In the genomic region with DNA sequence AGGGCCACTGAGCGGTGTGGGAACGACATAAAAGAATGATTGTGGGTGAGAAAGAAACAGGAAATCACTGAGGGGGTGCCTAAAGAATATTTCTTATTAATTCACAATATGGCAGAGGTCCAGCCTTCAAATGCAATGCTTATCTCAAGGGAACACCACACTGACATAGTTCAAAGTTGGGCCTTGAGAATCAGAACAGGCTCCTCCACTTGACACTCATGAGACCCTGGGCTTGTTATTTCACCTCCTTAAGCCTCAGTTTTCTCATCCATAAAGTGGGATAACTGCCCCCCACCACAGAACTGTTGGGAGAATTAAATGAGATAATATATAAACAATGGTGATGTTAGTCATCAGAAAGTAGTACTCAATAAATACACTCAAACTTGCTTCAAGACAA, we compare ENCODE assay signal across 13 cellular contexts. TPM values are rescaled to one million over a fixed set of nuclear protein-coding genes. Genes with fewer than 3 reads are reported as not detected.
DNase-seq lines count a peak whose midpoint lies in the region; ATAC-seq and TF ChIP-seq lines count a peak whose summit lies in the region.
"Had no signal": no experiment of that assay in that cellular context is flagged by ENCODE, and none has a peak within 500 bp of the region (broad histone marks: within the 10 kb centered on the region; RNA-seq: fewer than 3 reads in every experiment).

No MANE protein-coding gene starts in this region.

- H3K27ac Mint-ChIP-seq in activated CD4-positive, alpha-beta T cell treated with anti-CD3 and anti-CD28 coated beads for 36 hours = peak overlapping the region; percentile 92
- H3K27ac Mint-ChIP-seq in chondrocyte (ENCODE audit: unreplicated experiment) = peak overlapping the region; percentile 80

- no peaks in the 10 kb centered on the region for H3K27me3 Mint-ChIP-seq in activated CD4-positive, alpha-beta T cell treated with anti-CD3 and anti-CD28 coated beads for 36 hours
- H3K27me3 Mint-ChIP-seq in chondrocyte (ENCODE audit: low read depth) = no peaks in the 10 kb centered on the region

- POLR2A ChIA-PET in activated CD4-positive, alpha-beta T cell treated with anti-CD3 and anti-CD28 coated beads for 36 hours (lab: Charles Lee) = no interaction called here

- DNase-seq in activated CD4-positive, alpha-beta T cell treated with anti-CD3 and anti-CD28 coated beads for 36 hours = no peak
- DNase-seq in activated CD4-positive, alpha-beta T cell treated with anti-CD3 and anti-CD28 coated beads, Interleukin-2, amount 50 U/mL, for 48 hours = no peak
- DNase-seq in OCI-M1 (lab: John Stamatoyannopoulos, UW) (peak; percentile 65), chondrocyte (ENCODE audit: low spot score) (no peak), NCI-H187 (lab: John Stamatoyannopoulos, UW) (no peak), activated gamma-delta T cell treated with Interleukin-2 at 50 U/mL for 16 hours (no peak), amygdala (lab: John Stamatoyannopoulos, UW) (no peak)
- DNase-seq: activated T-cell treated with anti-CD3 and anti-CD28 coated beads for 4 hours; cortex of kidney; NCI-H524 treated with DMSO at 0.1 percent for 48 hours; stimulated activated naive CD4-positive, alpha-beta T cell treated with Interleukin-2 at 50 U/mL for 16 hours had no signal

- H3K4me3 ChIP-seq in skin epidermis = no peak overlapping the region
- H3K4me3 ChIP-seq: A549 had no signal

- intact Hi-C loops in activated CD4-positive, alpha-beta T cell treated with anti-CD3 and anti-CD28 coated beads for 36 hours (cut with DNase I, micrococcal nuclease) = loop anchor here in 1 of 2 experiments (2.0 kb wide), 1 partner anchor 252 kb away; no protein-coding TSS in a partner anchor

- H3K4me3 Mint-ChIP-seq in activated CD4-positive, alpha-beta T cell treated with anti-CD3 and anti-CD28 coated beads for 36 hours = no peak overlapping the region
- no peak overlapping the region for H3K4me3 Mint-ChIP-seq in chondrocyte (ENCODE audit: unreplicated experiment)

- no peak for TF ChIP-seq CTCF in chondrocyte (IDR thresholded peaks at IDR 0.05)

- CTCF ChIA-PET in activated CD4-positive, alpha-beta T cell treated with anti-CD3 and anti-CD28 coated beads for 36 hours (lab: Charles Lee) = interaction anchor here (0.6 to 3.0 kb wide), 12 partner anchors 8 to 280 kb away, joined by 3 to 29 read pairs (median 4); no protein-coding TSS in a partner anchor

- peak overlapping the region in 13 of 21 experiments; percentile 19 to 83 (median 64) for H3K27ac ChIP-seq in skin epidermis

- ATAC-seq in activated CD4-positive, alpha-beta T cell treated with anti-CD3 and anti-CD28 coated beads for 36 hours = no peak
- ATAC-seq: A549 had no signal

- H3K4me1 Mint-ChIP-seq in activated CD4-positive, alpha-beta T cell treated with anti-CD3 and anti-CD28 coated beads for 36 hours = peaks cover 51% of the 10 kb centered on the region
- peaks cover 46% of the 10 kb centered on the region for H3K4me1 Mint-ChIP-seq in chondrocyte (ENCODE audit: low read depth)

- H3K36me3 Mint-ChIP-seq in activated CD4-positive, alpha-beta T cell treated with anti-CD3 and anti-CD28 coated beads for 36 hours (ENCODE audit: low read depth) = no peaks in the 10 kb centered on the region
- H3K36me3 Mint-ChIP-seq in chondrocyte (ENCODE audit: low read depth) = no peaks in the 10 kb centered on the region

- no peaks in the 10 kb centered on the region for H3K9me3 Mint-ChIP-seq in activated CD4-positive, alpha-beta T cell treated with anti-CD3 and anti-CD28 coated beads for 36 hours (ENCODE audit: low read depth)
- no peaks in the 10 kb centered on the region for H3K9me3 Mint-ChIP-seq in chondrocyte (ENCODE audit: low read depth)

RNA-seq across cellular contexts. Expression of a gene that starts 40.4 kb away (rescaled TPM):
- 1 to 10 TPM; 5.2 to 6.8 TPM for total RNA-seq in activated CD4-positive, alpha-beta T cell treated with anti-CD3 and anti-CD28 coated beads for 36 hours
- total RNA-seq in chondrocyte = 8.0 to 14.0 TPM (median 10.3 TPM) in 3 replicates
